20 cellular contexts compared by ENCODE assay signal in genomic region chr15:60682615-60683014, GRCh38.
DNase-seq lines count a peak whose midpoint lies in the region; ATAC-seq and TF ChIP-seq lines count a peak whose summit lies in the region.
"Had no signal": no experiment of that assay in that cellular context is flagged by ENCODE, and none has a peak within 500 bp of the region (broad histone marks: within the 10 kb centered on the region; RNA-seq: fewer than 3 reads in every experiment).

No MANE protein-coding gene starts in this region.

- peak; percentile 77 for ATAC-seq in Right ventricle myocardium inferior
- peak; percentile 65 for ATAC-seq in aorta (ENCODE audit: low FRiP score)
- no peak for ATAC-seq in GM21825 (IDR thresholded peaks at IDR 0.05; ENCODE audit: unreplicated experiment)
- ATAC-seq: effector memory CD8-positive, alpha-beta T cell; HCT116 had no signal

- H3K9me3 ChIP-seq in left ventricle myocardium inferior (replicated peaks) (no peaks in the 10 kb centered on the region), aorta (ENCODE audit: control insufficient read depth, low read length) (no peaks in the 10 kb centered on the region)
- H3K9me3 ChIP-seq: BLaER1, esophagus muscularis mucosa, vagina had no signal

- peak overlapping the region; percentile 50 for H3K27ac ChIP-seq in left ventricle myocardium inferior (replicated peaks)
- peak overlapping the region in 1 of 2 donors; percentile 45 for H3K27ac ChIP-seq in aorta (ENCODE audit: low read depth in 1 of 2, low read length in 2 of 2)
- H3K27ac ChIP-seq: BLaER1, esophagus muscularis mucosa, parathyroid adenoma, vagina had no signal

- intact Hi-C loops in Right ventricle myocardium inferior (cut with DNase I) (no loop called here), cardiac septum (cut with DNase I) (no loop called here), left ventricle myocardium inferior (cut with micrococcal nuclease) (no loop called here), aorta (cut with DNase I) (no loop called here)

- WGBS in aorta, 2 donors: 20 to 26% methylated on average over 6 of the region's 6 CpGs

- TF ChIP-seq CTCF in left ventricle myocardium inferior (IDR thresholded peaks at IDR 0.05; ENCODE audit: borderline replicate concordance): no peak

- no peak for DNase-seq in Right ventricle myocardium inferior (ENCODE audit: missing footprints)
- no peak for DNase-seq in cardiac septum (ENCODE audit: low spot score)
- DNase-seq in left ventricle myocardium inferior: no peak
- DNase-seq in pons (ENCODE audit: low spot score): peak; percentile 28
- no peak for DNase-seq in aorta
- no peak for DNase-seq in NCI-H2171 treated with DMSO at 0.1 percent for 48 hours (lab: John Stamatoyannopoulos, UW)
- DNase-seq in NCI-H2029 (lab: John Stamatoyannopoulos, UW): no peak
- DNase-seq: 8988T; activated CD4-positive, alpha-beta T cell treated with anti-CD3 and anti-CD28 coated beads for 36 hours; effector memory CD8-positive, alpha-beta T cell; immature natural killer cell; naive B cell; NCI-H146; NCI-H526 treated with DMSO at 0.1 percent for 48 hours had no signal

- H3K4me3 ChIP-seq in left ventricle myocardium inferior (no peak overlapping the region), aorta (ENCODE audit: low read length in 2 of 2) (no peak overlapping the region)
- H3K4me3 ChIP-seq: BLaER1, esophagus muscularis mucosa, vagina had no signal

- H3K4me1 ChIP-seq in left ventricle myocardium inferior (peaks cover 18% of the 10 kb centered on the region), aorta (ENCODE audit: control insufficient read depth in 1 of 2, insufficient read depth in 2 of 2, low read length in 2 of 2) (no peaks in the 10 kb centered on the region)
- H3K4me1 ChIP-seq: parathyroid adenoma had no signal

- H3K36me3 ChIP-seq in left ventricle myocardium inferior (peaks cover 5% of the 10 kb centered on the region), aorta (ENCODE audit: control insufficient read depth in 1 of 2, insufficient read depth in 2 of 2, low read length in 1 of 2) (no peaks in the 10 kb centered on the region)
- H3K36me3 ChIP-seq: BLaER1, esophagus muscularis mucosa, vagina had no signal

- H3K27me3 ChIP-seq in left ventricle myocardium inferior (ENCODE audit: low read depth): no peaks in the 10 kb centered on the region
- no peaks in the 10 kb centered on the region for H3K27me3 ChIP-seq in aorta (ENCODE audit: control insufficient read depth in 1 of 2, insufficient read depth in 2 of 2, low read length in 1 of 2)
- H3K27me3 ChIP-seq: BLaER1, esophagus muscularis mucosa, vagina had no signal
